In genomic region chr18:14431031-14431503, GRCh38 we compare ENCODE assay signal across 8 cellular contexts.
DNase-seq lines count a peak whose midpoint lies in the region; ATAC-seq, FAIRE-seq and TF ChIP-seq lines count a peak whose summit lies in the region.
"Not testable (repeated sequence)": the region's sequence is repeated elsewhere in the genome, so short reads cannot be mapped to it uniquely, and the experiment has no call there.

No MANE protein-coding gene starts in this region.

- not testable (repeated sequence) for H3K36me3 ChIP-seq in GM23338 (ENCODE audit: insufficient read depth); K562 (ENCODE audit: control insufficient read depth, insufficient read depth, low read length); mucosa of descending colon (ENCODE audit: low read depth)

- H3K36me3 Mint-ChIP-seq in GM23338 (ENCODE audit: low read depth); activated CD4-positive, alpha-beta memory T cell treated with anti-CD3 and anti-CD28 coated beads, Interleukin-2, amount 10 ng/mL, durations not matched to agents 7 days and 5 days (ENCODE audit: low read depth): not testable (repeated sequence)

- intact Hi-C loops in K562 (cut with micrococcal nuclease); head of caudate nucleus (cut with DNase I); mucosa of descending colon (cut with DNase I, micrococcal nuclease): not testable (repeated sequence)

- H3K9me2 ChIP-seq in GM23338 (ENCODE audit: insufficient read depth): not testable (repeated sequence)

- not testable (repeated sequence) for H3K27ac ChIP-seq in GM23338 (ENCODE audit: low read depth); K562 (ENCODE audit: extremely low read depth, low read depth, low read length)

- H3F3A ChIP-seq in GM23338 (replicated peaks; ENCODE audit: low read depth): not testable (repeated sequence)

- not testable (repeated sequence) for H3K27me3 ChIP-seq in GM23338 (ENCODE audit: insufficient read depth); K562 (ENCODE audit: control insufficient read depth in 2 of 2, insufficient read depth in 2 of 2, low read length in 2 of 2)

- H3K4me1 ChIP-seq in GM23338 (ENCODE audit: insufficient read depth); K562 (replicated peaks in 1 of 2; ENCODE audit: control insufficient read depth in 2 of 2, insufficient read depth in 2 of 2, low read length in 2 of 2); mucosa of descending colon (ENCODE audit: low read depth): not testable (repeated sequence)

- H3K4me3 ChIP-seq in GM23338, K562: not testable (repeated sequence)
- peak overlapping the region; percentile 22 for H3K4me3 ChIP-seq in mucosa of descending colon

- not testable (repeated sequence) for H3K27ac Mint-ChIP-seq in GM23338; activated CD4-positive, alpha-beta memory T cell treated with anti-CD3 and anti-CD28 coated beads, Interleukin-2, amount 10 ng/mL, durations not matched to agents 7 days and 5 days

- not testable (repeated sequence) for H3K9ac ChIP-seq in K562 (ENCODE audit: insufficient read depth in 1 of 2, low read depth in 2 of 2, low read length in 2 of 2)

- H2AFZ ChIP-seq in GM23338: not testable (repeated sequence)
- 0 out of 2 replicates have a peak overlapping the region, but pooled peaks have one; percentile 32 for H2AFZ ChIP-seq in K562 (ENCODE audit: low read depth, low read length)

- not testable (repeated sequence) for ATAC-seq in GM23338, K562
- peak; percentile 71 for ATAC-seq in mucosa of descending colon

- BruUV-seq in K562 (replicated peaks; lab: Mats Ljungman, UMichigan): not testable (repeated sequence)

- not testable (repeated sequence) for H3K27me3 Mint-ChIP-seq in GM23338 (ENCODE audit: insufficient read depth, low read depth, poor library complexity)
- peaks cover 14% of the 10 kb centered on the region for H3K27me3 Mint-ChIP-seq in activated CD4-positive, alpha-beta memory T cell treated with anti-CD3 and anti-CD28 coated beads, Interleukin-2, amount 10 ng/mL, durations not matched to agents 7 days and 5 days

- POLR2A ChIA-PET in activated CD4-positive, alpha-beta memory T cell treated with anti-CD3 and anti-CD28 coated beads, Interleukin-2, amount 10 ng/mL, durations not matched to agents 7 days and 5 days (lab: Charles Lee); K562 (lab: Yijun Ruan, JAX): not testable (repeated sequence)

- not testable (repeated sequence) for TF ChIP-seq RAD21 in K562 (CRISPR knock-in tag; conservative IDR thresholded peaks at IDR 0.05 in 1 of 2, IDR thresholded peaks at IDR 0.05 in 1 of 2)

- not testable (repeated sequence) for FAIRE-seq in K562 (lab: Jason Lieb, UNC)
- peak; percentile 98 for FAIRE-seq in urothelium cell line (lab: Jason Lieb, UNC)

- not testable (repeated sequence) for DNase-seq in GM23338 (ENCODE audit: low spot score)
- DNase-seq in OCI-M1 (lab: John Stamatoyannopoulos, UW) (peak; percentile 36), K562 (ENCODE audit: extremely low read depth in 1 of 4, low spot score in 3 of 4) (peak; percentile 2 to 9 (median 8)), head of caudate nucleus (peak in 41 of 42 donors; percentile 15 to 76 (median 49)), mucosa of descending colon (peak; percentile 89 to 93 (median 90)), urothelium cell line (ENCODE audit: low spot score) (peak; percentile 85)
- DNase-seq in activated CD4-positive, alpha-beta memory T cell treated with anti-CD3 and anti-CD28 coated beads, Interleukin-2, amount 10 ng/mL, durations not matched to agents 7 days and 5 days: peak; percentile 69
- peak; percentile 27 for DNase-seq in stimulated activated CD4-positive, alpha-beta T cell treated with anti-CD3 and anti-CD28 coated beads, Interleukin-2, amount 100 ng/mL, for 4 hours (ENCODE audit: low read depth)

- not testable (repeated sequence) for TF ChIP-seq CTCF in GM23338 (conservative IDR thresholded peaks at IDR 0.05; ENCODE audit: low read depth in 2 of 2); K562 (IDR thresholded peaks at IDR 0.05 in 2 of 3, conservative IDR thresholded peaks at IDR 0.05 in 1 of 3; ENCODE audit: insufficient read depth in 2 of 3, low read depth in 1 of 3, low read length in 3 of 3); mucosa of descending colon (IDR thresholded peaks at IDR 0.05)

- 14% methylated on average over 21 of the region's 45 CpGs for WGBS in K562 (ENCODE audit: insufficient coverage, low coverage, missing lambda C conversion rate)

- in situ Hi-C loops in K562 (cut with MboI): not testable (repeated sequence)

- not testable (repeated sequence) for H3K79me2 ChIP-seq in GM23338 (replicated peaks; ENCODE audit: insufficient read depth); K562 (ENCODE audit: control insufficient read depth, insufficient read depth, low read length)

- not testable (repeated sequence) for H3K9me3 ChIP-seq in K562 (replicated peaks; ENCODE audit: control insufficient read depth, insufficient read depth, low read depth, low read length); mucosa of descending colon

- not testable (repeated sequence) for TF ChIP-seq EP300 in K562 (IDR thresholded peaks at IDR 0.05; ENCODE audit: low read length)

- not testable (repeated sequence) for H3K4me2 ChIP-seq in GM23338; K562 (ENCODE audit: insufficient read depth, low read length)

- CTCF ChIA-PET in activated CD4-positive, alpha-beta memory T cell treated with anti-CD3 and anti-CD28 coated beads, Interleukin-2, amount 10 ng/mL, durations not matched to agents 7 days and 5 days (lab: Charles Lee); K562 (lab: Yijun Ruan, JAX; ENCODE audit: low intra/inter-chr PET ratio): not testable (repeated sequence)

- H3K9me1 ChIP-seq in K562 (ENCODE audit: control insufficient read depth, insufficient read depth, low read length): not testable (repeated sequence)

- not testable (repeated sequence) for H3K4me1 Mint-ChIP-seq in GM23338; activated CD4-positive, alpha-beta memory T cell treated with anti-CD3 and anti-CD28 coated beads, Interleukin-2, amount 10 ng/mL, durations not matched to agents 7 days and 5 days

- peak overlapping the region; percentile 70; the same call in 2 of the 3 replicates for H3K4me3 Mint-ChIP-seq in GM23338
- peak overlapping the region; percentile 77 for H3K4me3 Mint-ChIP-seq in activated CD4-positive, alpha-beta memory T cell treated with anti-CD3 and anti-CD28 coated beads, Interleukin-2, amount 10 ng/mL, durations not matched to agents 7 days and 5 days

- TF ChIP-seq POLR2A in K562 (conservative IDR thresholded peaks at IDR 0.05): not testable (repeated sequence)

- peaks cover 41% of the 10 kb centered on the region for H3K9me3 Mint-ChIP-seq in GM23338
- not testable (repeated sequence) for H3K9me3 Mint-ChIP-seq in activated CD4-positive, alpha-beta memory T cell treated with anti-CD3 and anti-CD28 coated beads, Interleukin-2, amount 10 ng/mL, durations not matched to agents 7 days and 5 days

- not testable (repeated sequence) for H4K20me1 ChIP-seq in GM23338 (replicated peaks; ENCODE audit: insufficient read depth); K562 (replicated peaks; ENCODE audit: control insufficient read depth, insufficient read depth, low read length)
